Comparison of ENCODE assay signal across 22 cellular contexts in genomic region chr15:40146037-40146436, GRCh38. TPM values are rescaled to one million over a fixed set of nuclear protein-coding genes. Genes with fewer than 3 reads are reported as not detected.
A peak's percentile ranks its signal among the peaks of the same experiment; 100 is the strongest.
DNase-seq lines count a peak whose midpoint lies in the region; ATAC-seq, FAIRE-seq and TF ChIP-seq lines count a peak whose summit lies in the region.
"Had no signal": no experiment of that assay in that cellular context is flagged by ENCODE, and none has a peak within 500 bp of the region (broad histone marks: within the 10 kb centered on the region; RNA-seq: fewer than 3 reads in every experiment).

No MANE protein-coding gene starts in this region.

- 19% methylated on average over 4 of the region's 4 CpGs for WGBS in K562 (ENCODE audit: insufficient coverage, low coverage, missing lambda C conversion rate)
- 86% methylated on average over 3 of the region's 4 CpGs for WGBS in right lobe of liver (ENCODE audit: insufficient coverage, low coverage, low lambda C conversion rate, missing lambda C conversion rate)
- 63 to 66% methylated on average over 3 to 4 of the region's 4 CpGs for whole genome bisulfite sequencing in esophagus squamous epithelium, 2 donors

- peak; percentile 45 for DNase-seq in EH (ENCODE audit: low read depth)
- no peak for DNase-seq in K562 (ENCODE audit: extremely low read depth in 1 of 4, low spot score in 3 of 4)
- peak; percentile 51 for DNase-seq in kidney epithelial cell (ENCODE audit: low read depth)
- DNase-seq in right lobe of liver, result no peak
- no peak for DNase-seq in GOT3 (lab: John Stamatoyannopoulos, UW)
- DNase-seq in NCI-H2107 (lab: John Stamatoyannopoulos, UW), result no peak
- no peak for DNase-seq in esophagus squamous epithelium (lab: John Stamatoyannopoulos, UW)
- DNase-seq: activated CD4-positive, alpha-beta T cell treated with anti-CD3 and anti-CD28 coated beads, Interleukin-2, amount 50 U/mL, for 1 hour; activated effector memory CD4-positive, alpha-beta T cell treated with anti-CD3 and anti-CD28 coated beads, Interleukin-2, amount 50 U/mL, for 16 hours; caudate nucleus; DMS53; heart right ventricle; left ventricle myocardium superior; NCI-H1930; NCI-H748 treated with DMSO at 0.1 percent for 48 hours; SHP77 treated with DMSO at 0.1 percent for 48 hours; stimulated activated CD4-positive, alpha-beta T cell treated with anti-CD3 and anti-CD28 coated beads, Interleukin-4, amount 100 ng/mL, for 24 hours; T-helper 9 cell had no signal

- TF ChIP-seq EP300 in Ishikawa (IDR thresholded peaks at IDR 0.05; ENCODE audit: borderline replicate concordance) (no peak), K562 (IDR thresholded peaks at IDR 0.05; ENCODE audit: low read length) (no peak)

- in situ Hi-C loops in K562 (cut with MboI), result no loop called here

- H3K9ac ChIP-seq in K562 (ENCODE audit: insufficient read depth in 1 of 2, low read depth in 2 of 2, low read length in 2 of 2), result no peak overlapping the region
- H3K9ac ChIP-seq: BLaER1 treated with 17β-estradiol and CSF1 and Interleukin-3, amounts not matched to agents 10 nM and 100 nM; KMS-11 had no signal

- no peak overlapping the region for H2AFZ ChIP-seq in K562 (ENCODE audit: low read depth, low read length)

- POLR2A ChIA-PET in K562 (lab: Yijun Ruan, JAX), result no interaction called here

- no peaks in the 10 kb centered on the region for H4K20me1 ChIP-seq in K562 (replicated peaks; ENCODE audit: control insufficient read depth, insufficient read depth, low read length)
- H4K20me1 ChIP-seq: BLaER1 treated with 17β-estradiol and CSF1 and Interleukin-3, amounts not matched to agents 10 nM and 100 nM had no signal

- BruUV-seq in K562 (replicated peaks; lab: Mats Ljungman, UMichigan), result no TSS peak

- no peak for TF ChIP-seq RAD21 in Ishikawa (IDR thresholded peaks at IDR 0.05; ENCODE audit: low read depth)
- TF ChIP-seq RAD21 in K562 (CRISPR knock-in tag; conservative IDR thresholded peaks at IDR 0.05 in 1 of 2, IDR thresholded peaks at IDR 0.05 in 1 of 2), result no peak

- intact Hi-C loops in K562 (cut with micrococcal nuclease), result no loop called here
- intact Hi-C loops in right lobe of liver (cut with DNase I), result no loop called here
- intact Hi-C loops in esophagus squamous epithelium (cut with DNase I), result no loop called here

- no peaks in the 10 kb centered on the region for H3K4me1 ChIP-seq in K562 (replicated peaks in 1 of 2; ENCODE audit: control insufficient read depth in 2 of 2, insufficient read depth in 2 of 2, low read length in 2 of 2)
- peaks cover 0 to 11% (median 0%) of the 10 kb centered on the region in 4 donors for H3K4me1 ChIP-seq in right lobe of liver
- H3K4me1 ChIP-seq in esophagus squamous epithelium, result peaks cover 0 to 8% (median 4%) of the 10 kb centered on the region in 3 donors
- H3K4me1 ChIP-seq: heart right ventricle had no signal

- no peaks in the 10 kb centered on the region for H3K9me1 ChIP-seq in K562 (ENCODE audit: control insufficient read depth, insufficient read depth, low read length)

- no peak overlapping the region for H3K27ac ChIP-seq in K562 (ENCODE audit: extremely low read depth, low read depth, low read length)
- H3K27ac ChIP-seq in right lobe of liver, result no peak overlapping the region
- no peak overlapping the region for H3K27ac ChIP-seq in esophagus squamous epithelium
- H3K27ac ChIP-seq: BLaER1 treated with 17β-estradiol and CSF1 and Interleukin-3, amounts not matched to agents 10 nM and 100 nM; heart right ventricle; KMS-11 had no signal

- no peaks in the 10 kb centered on the region for H3K79me2 ChIP-seq in K562 (ENCODE audit: control insufficient read depth, insufficient read depth, low read length)

- no peak for FAIRE-seq in K562 (lab: Jason Lieb, UNC)

- no peak overlapping the region for H3K4me3 ChIP-seq in K562
- no peak overlapping the region for H3K4me3 ChIP-seq in kidney epithelial cell (ENCODE audit: low read depth, low read length)
- H3K4me3 ChIP-seq in right lobe of liver, result no peak overlapping the region
- H3K4me3 ChIP-seq in esophagus squamous epithelium, result no peak overlapping the region
- H3K4me3 ChIP-seq: BLaER1 treated with 17β-estradiol and CSF1 and Interleukin-3, amounts not matched to agents 10 nM and 100 nM; heart right ventricle had no signal

- H3K27me3 ChIP-seq in K562 (ENCODE audit: control insufficient read depth in 2 of 2, insufficient read depth in 2 of 2, low read length in 2 of 2) (0 out of 5 replicates have a peak, but pooled peaks cover 0 to 3% of the 10 kb centered on the region in 2 experiments), kidney epithelial cell (ENCODE audit: control insufficient read depth, insufficient read depth, low read length) (no peaks in the 10 kb centered on the region), right lobe of liver (no peaks in the 10 kb centered on the region), esophagus squamous epithelium (no peaks in the 10 kb centered on the region)
- H3K27me3 ChIP-seq: BLaER1 treated with 17β-estradiol and CSF1 and Interleukin-3, amounts not matched to agents 10 nM and 100 nM; heart right ventricle had no signal

- no peak for TF ChIP-seq CTCF in K562 (IDR thresholded peaks at IDR 0.05 in 2 of 3, conservative IDR thresholded peaks at IDR 0.05 in 1 of 3; ENCODE audit: insufficient read depth in 2 of 3, low read depth in 1 of 3, low read length in 3 of 3)
- no peak for TF ChIP-seq CTCF in kidney epithelial cell (IDR thresholded peaks at IDR 0.05; ENCODE audit: insufficient read depth, low read length, poor library complexity, severe bottlenecking)
- TF ChIP-seq CTCF in right lobe of liver (IDR thresholded peaks at IDR 0.05), result no peak
- TF ChIP-seq CTCF in esophagus squamous epithelium (IDR thresholded peaks at IDR 0.05), result no peak

- CTCF ChIA-PET in K562 (lab: Yijun Ruan, JAX; ENCODE audit: low intra/inter-chr PET ratio), result no interaction called here

- no peaks in the 10 kb centered on the region for H3K36me3 ChIP-seq in K562 (ENCODE audit: control insufficient read depth, insufficient read depth, low read length)
- no peaks in the 10 kb centered on the region for H3K36me3 ChIP-seq in kidney epithelial cell (ENCODE audit: control insufficient read depth, insufficient read depth, low read length)
- H3K36me3 ChIP-seq in right lobe of liver, result no peaks in the 10 kb centered on the region
- no peaks in the 10 kb centered on the region for H3K36me3 ChIP-seq in esophagus squamous epithelium
- H3K36me3 ChIP-seq: BLaER1 treated with 17β-estradiol and CSF1 and Interleukin-3, amounts not matched to agents 10 nM and 100 nM; heart right ventricle had no signal

- ATAC-seq in K562 (no peak), right lobe of liver (no peak)
- ATAC-seq: heart right ventricle; left ventricle myocardium superior; stimulated activated memory B cell treated with anti-CD40 and anti-IgM and Interleukin-4, amounts not matched to agents 10 μg/mL and 1 μg/mL and 100 μg/mL, for 72 hours had no signal

- no peak overlapping the region for H3K4me2 ChIP-seq in K562 (ENCODE audit: insufficient read depth, low read length)
- H3K4me2 ChIP-seq: KMS-11 had no signal

- TF ChIP-seq POLR2A in K562 (conservative IDR thresholded peaks at IDR 0.05), result no peak
- TF ChIP-seq POLR2A in right lobe of liver (IDR thresholded peaks at IDR 0.05), result no peak
- no peak for TF ChIP-seq POLR2A in esophagus squamous epithelium (IDR thresholded peaks at IDR 0.05)

- H3K9me3 ChIP-seq in K562 (replicated peaks; ENCODE audit: control insufficient read depth, insufficient read depth, low read depth, low read length) (no peaks in the 10 kb centered on the region), right lobe of liver (no peaks in the 10 kb centered on the region), esophagus squamous epithelium (no peaks in the 10 kb centered on the region)
- H3K9me3 ChIP-seq: BLaER1 treated with 17β-estradiol and CSF1 and Interleukin-3, amounts not matched to agents 10 nM and 100 nM; heart right ventricle had no signal

RNA-seq across cellular contexts. Expression of gene BUB1B, which starts 14.8 kb away (rescaled TPM):
- 100 and 246 TPM in 2 replicates for total RNA-seq in K562 (2011; cell fraction: chromatin; rRNA removed; ENCODE audit: low replicate concordance)
- 43.7 and 56.3 TPM in 2 replicates for total RNA-seq in K562 (2011; cell fraction: nucleolus; rRNA removed)
- total RNA-seq in K562 (2011; cell fraction: nucleoplasm; rRNA removed), result 69.7 and 78.0 TPM in 2 replicates
- total RNA-seq in K562 (2014; rRNA removed) (73.1 and 79.1 TPM in 2 replicates), K562 (2014; rRNA removed; fragmentation: Illumina TruSeq; extraction: Trizol) (89.7 and 95.5 TPM in 2 replicates), K562 (2015; rRNA removed; fragmentation: Illumina TruSeq; extraction: Trizol) (81.0 and 82.2 TPM in 2 replicates), K562 (2021) (72.8 and 75.6 TPM in 2 replicates), kidney epithelial cell (10.5 and 16.5 TPM in 2 replicates), right lobe of liver (1 to 10 TPM in 3 of 6 experiments, under 1 TPM in 2, not detected in 1; 0.39 to 1.7 (median 1.2) TPM), esophagus squamous epithelium (10 to 100 TPM in 1 of 4 donors, 1 to 10 TPM in 3; 4.1 to 22.3 (median 7.4) TPM)
- polyA plus RNA-seq in K562 (2011; rRNA removed) (113 and 118 TPM in 2 replicates), K562 (2014; fragmentation: Illumina TruSeq; extraction: Trizol) (92.6 and 105 TPM in 2 replicates), K562 (2014; fragmentation: Nextera tagmentation; extraction: Ambion mirVana) (10 to 100 TPM; 28.7 to 43.3 TPM), K562 (2014; rRNA removed) (93.4 and 94.2 TPM in 2 replicates)
- 21.6 and 38.9 TPM in 2 replicates for polyA plus RNA-seq in K562 (2011; cell fraction: cytosol; rRNA removed)
- 208 and 313 TPM in 2 replicates for polyA plus RNA-seq in K562 (2011; cell fraction: nucleus; rRNA removed)
- 46.2 and 52.2 TPM in 2 replicates for polyA plus RNA-seq in K562 (2012)
- 80.8 and 91.4 TPM in 2 replicates for polyA minus RNA-seq in K562 (2011; rRNA and poly(A)+ RNA removed)
- polyA minus RNA-seq in K562 (2011; cell fraction: cytosol; rRNA and poly(A)+ RNA removed), result 26.2 and 37.5 TPM in 2 replicates
- polyA minus RNA-seq in K562 (2011; cell fraction: nucleus; rRNA and poly(A)+ RNA removed), result 50.5 and 120 TPM in 2 replicates

RNA-seq across cellular contexts. Expression of gene BMF, which starts 37.4 kb away (rescaled TPM):
- 0.58 and 3.5 TPM in 2 replicates for total RNA-seq in K562 (2011; cell fraction: chromatin; rRNA removed; ENCODE audit: low replicate concordance)
- 2.5 and 2.8 TPM in 2 replicates for total RNA-seq in K562 (2011; cell fraction: nucleolus; rRNA removed)
- 0.81 and 1.7 TPM in 2 replicates for total RNA-seq in K562 (2011; cell fraction: nucleoplasm; rRNA removed)
- total RNA-seq in K562 (2014; rRNA removed), result 0.41 and 0.59 TPM in 2 replicates
- total RNA-seq in K562 (2014; rRNA removed; fragmentation: Illumina TruSeq; extraction: Trizol), result 0.25 and 0.32 TPM in 2 replicates
- 0.19 and 0.29 TPM in 2 replicates for total RNA-seq in K562 (2015; rRNA removed; fragmentation: Illumina TruSeq; extraction: Trizol)
- total RNA-seq in K562 (2021), result 0.56 and 0.91 TPM in 2 replicates
- 0.35 and 0.59 TPM in 2 replicates for polyA plus RNA-seq in K562 (2011; rRNA removed)
- 0.49 and 0.56 TPM in 2 replicates for polyA plus RNA-seq in K562 (2011; cell fraction: cytosol; rRNA removed)
- 0.76 and 0.92 TPM in 2 replicates for polyA plus RNA-seq in K562 (2011; cell fraction: nucleus; rRNA removed)
- 0.53 and 3.8 TPM in 2 replicates for polyA plus RNA-seq in K562 (2012)
- polyA plus RNA-seq in K562 (2014; fragmentation: Illumina TruSeq; extraction: Trizol), result 0.52 and 0.87 TPM in 2 replicates
- polyA plus RNA-seq in K562 (2014; fragmentation: Nextera tagmentation; extraction: Ambion mirVana), result not detected
- 0.82 and 0.86 TPM in 2 replicates for polyA plus RNA-seq in K562 (2014; rRNA removed)
- polyA minus RNA-seq in K562 (2011; rRNA and poly(A)+ RNA removed), result 0.54 and 1.1 TPM in 2 replicates
- polyA minus RNA-seq in K562 (2011; cell fraction: cytosol; rRNA and poly(A)+ RNA removed), result 1.2 TPM in 1 of 2 replicates, not detected in the other
- polyA minus RNA-seq in K562 (2011; cell fraction: nucleus; rRNA and poly(A)+ RNA removed), result 0.40 and 1.00 TPM in 2 replicates
- total RNA-seq in kidney epithelial cell, result 37.4 and 43.4 TPM in 2 replicates
- 1 to 10 TPM; 1.7 to 7.3 (median 3.4) TPM for total RNA-seq in right lobe of liver
- 1 to 10 TPM in 2 of 4 donors, under 1 TPM in 2; 0.31 to 4.4 (median 1.4) TPM for total RNA-seq in esophagus squamous epithelium

Comparison
In these comparisons a context has a peak if more than half of its experiments do, and no peak if none do; other contexts are left out.
1. DNase-seq: peak in EH (single experiment) and kidney epithelial cell (single experiment); none in K562 (0 of 4), right lobe of liver (0 of 3), GOT3 (single experiment), NCI-H2107 (single experiment) and esophagus squamous epithelium (single experiment).